In genomic region chr1:144413404-144414118, GRCh38 we compare ENCODE assay signal across 10 cellular contexts. TPM values are rescaled to one million over a fixed set of nuclear protein-coding genes. Genes with fewer than 3 reads are reported as not detected.
DNase-seq lines count a peak whose midpoint lies in the region; ATAC-seq and TF ChIP-seq lines count a peak whose summit lies in the region.
"Not testable (repeated sequence)": the region's sequence is repeated elsewhere in the genome, so short reads cannot be mapped to it uniquely, and the experiment has no call there.
"Had no signal": no experiment of that assay in that cellular context is flagged by ENCODE, and none has a peak within 500 bp of the region (broad histone marks: within the 10 kb centered on the region; RNA-seq: fewer than 3 reads in every experiment).

No MANE protein-coding gene starts in this region.

- H3K9ac ChIP-seq in SU-DHL-6 (ENCODE audit: low read length): peak overlapping the region; percentile 38
- H3K9ac ChIP-seq in endocrine pancreas (ENCODE audit: control insufficient read depth, insufficient read depth, low read length): peak overlapping the region; percentile 51
- H3K9ac ChIP-seq in iPS-18a (ENCODE audit: low read length): peak overlapping the region; percentile 39

- H2AFZ ChIP-seq in SU-DHL-6 (ENCODE audit: low read depth, low read length, severe bottlenecking): not testable (repeated sequence)

- H3K27ac ChIP-seq in SU-DHL-6 (ENCODE audit: low read depth, low read length): peak overlapping the region; percentile 75
- H3K27ac ChIP-seq in iPS-18a (ENCODE audit: low read length); neutrophil; suprapubic skin: not testable (repeated sequence)

- intact Hi-C loops in Caco-2 (cut with micrococcal nuclease; ENCODE audit: unreplicated experiment): not testable (repeated sequence)

- not testable (repeated sequence) for H3K9me2 ChIP-seq in SU-DHL-6 (replicated peaks; ENCODE audit: insufficient read depth, low read length)

- POLR2A ChIA-PET in Caco-2 (lab: Charles Lee): not testable (repeated sequence)

- H3K79me2 ChIP-seq in SU-DHL-6 (ENCODE audit: insufficient read depth, low read length): not testable (repeated sequence)

- H3K36me3 Mint-ChIP-seq in Caco-2 (ENCODE audit: insufficient read depth, unreplicated experiment): peaks cover 18% of the 10 kb centered on the region
- not testable (repeated sequence) for H3K36me3 Mint-ChIP-seq in activated naive CD8-positive, alpha-beta T cell

- H3K27ac Mint-ChIP-seq in Caco-2 (ENCODE audit: unreplicated experiment): peak overlapping the region; percentile 82
- H3K27ac Mint-ChIP-seq in activated naive CD8-positive, alpha-beta T cell: peak overlapping the region; percentile 98

- not testable (repeated sequence) for H3K9me3 Mint-ChIP-seq in Caco-2 (ENCODE audit: unreplicated experiment); activated naive CD8-positive, alpha-beta T cell (ENCODE audit: low read depth)

- not testable (repeated sequence) for H3K4me1 ChIP-seq in Caco-2; endocrine pancreas (ENCODE audit: control insufficient read depth, insufficient read depth, low read length); iPS-18a (ENCODE audit: control insufficient read depth, low read depth, low read length); neutrophil (ENCODE audit: control insufficient read depth in 1 of 2, insufficient read depth in 1 of 2, low read depth in 1 of 2, low read length in 1 of 2); suprapubic skin

- not testable (repeated sequence) for H3K4me1 Mint-ChIP-seq in Caco-2 (ENCODE audit: low read depth, unreplicated experiment); activated naive CD8-positive, alpha-beta T cell (ENCODE audit: low read depth)

- H3K27me3 Mint-ChIP-seq in Caco-2 (ENCODE audit: insufficient read depth, unreplicated experiment); activated naive CD8-positive, alpha-beta T cell: not testable (repeated sequence)

- peak overlapping the region; percentile 49 for H3K4me2 ChIP-seq in SU-DHL-6 (ENCODE audit: low read depth, low read length, poor library complexity, severe bottlenecking)

- TF ChIP-seq POLR2A in suprapubic skin (IDR thresholded peaks at IDR 0.05): not testable (repeated sequence)

- not testable (repeated sequence) for TF ChIP-seq EP300 in suprapubic skin (IDR thresholded peaks at IDR 0.05)

- not testable (repeated sequence) for BruUV-seq in Caco-2 (replicated peaks; lab: Mats Ljungman, UMichigan)

- not testable (repeated sequence) for H3F3A ChIP-seq in SU-DHL-6 (ENCODE audit: insufficient read depth)

- 85% methylated on average over 4 of the region's 26 CpGs for WGBS in suprapubic skin

- H3K9me3 ChIP-seq in Caco-2; SU-DHL-6 (ENCODE audit: insufficient read depth, low read length); endocrine pancreas (ENCODE audit: control insufficient read depth, low read length); iPS-18a (ENCODE audit: control insufficient read depth, low read depth, low read length); neutrophil; suprapubic skin: not testable (repeated sequence)

- H3K4me3 Mint-ChIP-seq in Caco-2 (ENCODE audit: unreplicated experiment): peak overlapping the region; percentile 80
- peak overlapping the region; percentile 95 for H3K4me3 Mint-ChIP-seq in activated naive CD8-positive, alpha-beta T cell

- peak overlapping the region; percentile 41 for H3K4me3 ChIP-seq in Caco-2 (ENCODE audit: low read depth, low read length)
- H3K4me3 ChIP-seq in SU-DHL-6 (ENCODE audit: insufficient read depth, low read length, poor library complexity, severe bottlenecking): peak overlapping the region; percentile 28
- H3K4me3 ChIP-seq in endocrine pancreas (ENCODE audit: control insufficient read depth, insufficient read depth, low read length): peak overlapping the region; percentile 47
- H3K4me3 ChIP-seq in iPS-18a (ENCODE audit: low read length): peak overlapping the region; percentile 48
- H3K4me3 ChIP-seq in neutrophil (ENCODE audit: low read depth in 1 of 2, low read length in 1 of 2): peak overlapping the region; percentile 20 to 55
- H3K4me3 ChIP-seq in suprapubic skin: peak overlapping the region; percentile 49

- not testable (repeated sequence) for H4K20me1 ChIP-seq in SU-DHL-6 (ENCODE audit: low read depth, low read length)

- not testable (repeated sequence) for DNase-seq in Caco-2; suprapubic skin (ENCODE audit: low spot score in 2 of 2)

- CTCF ChIA-PET in Caco-2 (lab: Charles Lee): not testable (repeated sequence)

- peak; percentile 8 for ATAC-seq in HG02840 (IDR thresholded peaks at IDR 0.05; ENCODE audit: low FRiP score, unreplicated experiment)

- not testable (repeated sequence) for H3K36me3 ChIP-seq in Caco-2 (ENCODE audit: control insufficient read depth, insufficient read depth, low read length); SU-DHL-6 (ENCODE audit: low read length); endocrine pancreas (ENCODE audit: control insufficient read depth, insufficient read depth, low read length); iPS-18a (ENCODE audit: control insufficient read depth, low read depth, low read length); neutrophil; suprapubic skin

- H3K27me3 ChIP-seq in Caco-2 (replicated peaks; ENCODE audit: control insufficient read depth, insufficient read depth, low read length); SU-DHL-6 (ENCODE audit: low read length); endocrine pancreas (ENCODE audit: control insufficient read depth, insufficient read depth, low read length); iPS-18a (ENCODE audit: control insufficient read depth, insufficient read depth, low read length); suprapubic skin: not testable (repeated sequence)
- peaks cover 18% of the 10 kb centered on the region for H3K27me3 ChIP-seq in neutrophil

- TF ChIP-seq CTCF in Caco-2 (IDR thresholded peaks at IDR 0.05; ENCODE audit: insufficient read depth in 1 of 2, low read depth in 1 of 2, low read length in 1 of 2, severe bottlenecking in 1 of 2, unreplicated experiment in 1 of 2); SU-DHL-6 (IDR thresholded peaks at IDR 0.05; ENCODE audit: insufficient read depth, low read length, poor library complexity, severe bottlenecking); neutrophil (IDR thresholded peaks at IDR 0.05); suprapubic skin (IDR thresholded peaks at IDR 0.05): not testable (repeated sequence)

RNA-seq across cellular contexts. Expression of gene PPIAL4E, which starts 40.1 kb away (rescaled TPM):
- total RNA-seq in Caco-2 (2022) (not detected in 2 replicates), suprapubic skin (not detected)
- total RNA-seq: posterior vena cava, SK-MEL-5 had no signal

RNA-seq across cellular contexts. Expression of gene NBPF15, which starts 47.9 kb away (rescaled TPM):
- total RNA-seq in Caco-2 (2022) (34.7 and 35.0 TPM in 2 replicates), suprapubic skin (10 to 100 TPM; 10.2 to 40.3 (median 16.4) TPM)
